ENCODE assay signal across 8 cellular contexts in genomic region chr16:31074073-31074813, GRCh38. TPM values are rescaled to one million over a fixed set of nuclear protein-coding genes. Genes with fewer than 3 reads are reported as not detected.
DNase-seq lines count a peak whose midpoint lies in the region; ATAC-seq and TF ChIP-seq lines count a peak whose summit lies in the region.

Gene ZNF646 (plus strand): TSS chr16:31074422. CDS start chr16:31076325, 1,903 bp downstream.
Gene ZNF668 (minus strand): TSS chr16:31074240. CDS start chr16:31064459, 9,781 bp downstream.

- H3K4ac ChIP-seq in IMR-90 (ENCODE audit: low read depth, low read length): peak within 1 kb of the TSS; percentile 100

- peak within 1 kb of the TSS; percentile 59; the same call in 1 of the 3 replicates for H2BK15ac ChIP-seq in IMR-90 (ENCODE audit: low read depth, low read length)

- H4K8ac ChIP-seq in IMR-90 (ENCODE audit: low read depth in 2 of 2, low read length in 2 of 2): peak within 1 kb of the TSS; percentile 83 to 98

- H3K9ac ChIP-seq in IMR-90 (ENCODE audit: low read depth, low read length): peak within 1 kb of the TSS; percentile 96

- H3K18ac ChIP-seq in IMR-90 (ENCODE audit: low read depth, low read length): peak within 1 kb of the TSS; percentile 37; the same call in 1 of the 2 replicates

- H4K20me1 ChIP-seq in IMR-90 (ENCODE audit: insufficient read depth, low read length): no peaks in the 10 kb centered on the region; the same call in 1 of the 2 replicates

- 0 out of 2 replicates have a peak, but pooled peaks cover under 1% of the 10 kb centered on the region for H3K9me1 ChIP-seq in IMR-90 (ENCODE audit: insufficient read depth, low read length)

- H3K9me3 ChIP-seq in IMR-90 (ENCODE audit: control insufficient read depth, insufficient read depth, low read length) (no peaks in the 10 kb centered on the region), mononuclear cell (ENCODE audit: low read depth, low read length) (no peaks in the 10 kb centered on the region)

- H4K5ac ChIP-seq in IMR-90 (ENCODE audit: low read depth, low read length): peak within 1 kb of the TSS; percentile 95

- BruUV-seq in IMR-90 (replicated peaks; lab: Mats Ljungman, UMichigan): no TSS peak

- peak within 1 kb of the TSS; percentile 93 for H3K23ac ChIP-seq in IMR-90 (ENCODE audit: low read depth, low read length)

- H2AK5ac ChIP-seq in IMR-90 (ENCODE audit: low read depth, low read length): peak within 1 kb of the TSS; percentile 96

- TF ChIP-seq CTCF in IMR-90 (conservative IDR thresholded peaks at IDR 0.05; ENCODE audit: low read depth, low read length) (no peak), epithelial cell of esophagus (IDR thresholded peaks at IDR 0.05; ENCODE audit: insufficient read depth, low read depth, low read length, missing control alignments) (no peak)

- H3K27ac ChIP-seq in IMR-90 (ENCODE audit: insufficient read depth, low read length): peak within 1 kb of the TSS; percentile 90

- H2AK9ac ChIP-seq in IMR-90 (replicated peaks; ENCODE audit: low read depth, low read length, poor library complexity): peak within 1 kb of the TSS; percentile 98

- dilution Hi-C loops in IMR-90 (cut with HindIII; ENCODE audit: low sequenced_read_pairs, unreplicated experiment): no loop called here

- peak within 1 kb of the TSS; percentile 89; the same call in 1 of the 2 replicates for H2BK120ac ChIP-seq in IMR-90 (ENCODE audit: low read depth, low read length)

- H3K36me3 ChIP-seq in IMR-90 (ENCODE audit: control insufficient read depth, insufficient read depth, low read length): peaks cover 31% of the 10 kb centered on the region

- POLR2A ChIA-PET in IMR-90 (lab: Charles Lee; ENCODE audit: unreplicated experiment): interaction anchor here (0.9 to 1.9 kb wide), 3 partner anchors 12 to 90 kb away, joined by 3 to 6 read pairs (median 3); no protein-coding TSS in a partner anchor

- peak within 1 kb of the TSS; percentile 91 for H2AFZ ChIP-seq in IMR-90 (replicated peaks; ENCODE audit: low read length, poor library complexity)

- peak within 1 kb of the TSS; percentile 27; the same call in 1 of the 2 replicates for H2BK20ac ChIP-seq in IMR-90 (ENCODE audit: low read depth, low read length)

- peak; percentile 72 for TF ChIP-seq POLR2A in IMR-90 (IDR thresholded peaks at IDR 0.05; ENCODE audit: low read depth, low read length)

- H2BK5ac ChIP-seq in IMR-90 (ENCODE audit: low read depth, low read length, poor library complexity, severe bottlenecking): peak within 1 kb of the TSS; percentile 88

- peak; percentile 73 for ATAC-seq in GM21528 (IDR thresholded peaks at IDR 0.05; ENCODE audit: low FRiP score, unreplicated experiment)
- peak; percentile 76 for ATAC-seq in IMR-90 (ENCODE audit: low read depth)

- TF ChIP-seq RAD21 in IMR-90 (IDR thresholded peaks at IDR 0.05; ENCODE audit: low read length): no peak; the same call in 1 of the 2 replicates

- DNase-seq in DMS 273 treated with DMSO at 0.1 percent for 48 hours (lab: John Stamatoyannopoulos, UW) (peak; percentile 99), IMR-90 (peak; percentile 100), OCI-M1 (lab: John Stamatoyannopoulos, UW) (peak; percentile 100), activated T-cell treated with anti-CD3 and anti-CD28 coated beads for 24 hours (ENCODE audit: low read depth) (peak; percentile 97), epithelial cell of esophagus (ENCODE audit: low read depth) (peak; percentile 100)
- peak; percentile 91 to 96 for DNase-seq in stimulated activated CD8-positive, alpha-beta memory T cell treated with anti-CD3 and anti-CD28 coated beads, Interleukin-4, amount 100 ng/mL, for 1 hour (ENCODE audit: low read depth in 2 of 2, low spot score in 1 of 2)

- CTCF ChIA-PET in IMR-90 (lab: Yijun Ruan, JAX): interaction anchor here (1.0 kb wide), 1 partner anchor 18 kb away, joined by 4 read pairs; no protein-coding TSS in a partner anchor

- peak within 1 kb of the TSS; percentile 93 for H4K91ac ChIP-seq in IMR-90 (ENCODE audit: insufficient read depth, low read depth, low read length)

- H3K14ac ChIP-seq in IMR-90 (replicated peaks; ENCODE audit: low read depth, low read length): peak within 1 kb of the TSS; percentile 98

- intact Hi-C loops in IMR-90 (cut with micrococcal nuclease): loop anchor here (1.0 to 10.0 kb wide), 3 partner anchors 77 to 119 kb away; partner anchors contain the start of genes HSD3B7 and SETD1A

- peak within 1 kb of the TSS; percentile 94 for H3K4me2 ChIP-seq in IMR-90 (ENCODE audit: low read depth, low read length)

- peak within 1 kb of the TSS; percentile 94 for H3K56ac ChIP-seq in IMR-90 (ENCODE audit: extremely low read depth, insufficient read depth, low read length)

- peaks cover 9 to 57% of the 10 kb centered on the region in 2 experiments for H3K79me1 ChIP-seq in IMR-90 (ENCODE audit: low read depth in 1 of 2, low read length in 2 of 2)

- WGBS in IMR-90 (ENCODE audit: extremely low coverage in 2 of 2, insufficient read length in 1 of 2), 2 experiments: 2% methylated on average over 9 of the region's 48 CpGs; no CpG with 5 or more reads in 1 of the 2 experiments

- H3K27me3 ChIP-seq in IMR-90 (ENCODE audit: control insufficient read depth, insufficient read depth, low read length) (no peaks in the 10 kb centered on the region), mononuclear cell (ENCODE audit: insufficient read depth, low read length) (no peaks in the 10 kb centered on the region)

- H3K4me1 ChIP-seq in IMR-90 (ENCODE audit: control insufficient read depth, insufficient read depth, low read length): peaks cover 6% of the 10 kb centered on the region
- H3K4me1 ChIP-seq in mononuclear cell (ENCODE audit: insufficient read depth, low read length): peaks cover 36% of the 10 kb centered on the region

- H3K4me3 ChIP-seq in IMR-90 (ENCODE audit: insufficient read depth, low read depth, low read length): peak within 1 kb of the TSS; percentile 81
- peak within 1 kb of the TSS; percentile 91 for H3K4me3 ChIP-seq in epithelial cell of esophagus (ENCODE audit: low read length)
- H3K4me3 ChIP-seq in mononuclear cell (ENCODE audit: low read length): peak within 1 kb of the TSS; percentile 79

- in situ Hi-C loops in IMR-90 (cut with MboI; ENCODE audit: low sequenced_read_pairs): loop anchor here (10.0 kb wide), 1 partner anchor 391 kb away; no protein-coding TSS in a partner anchor

TF ChIP-seq in IMR-90, 13 proteins besides CTCF, POLR2A, EP300 and RAD21:
- TF ChIP-seq MAFK (IDR thresholded peaks at IDR 0.05; ENCODE audit: low read depth, low read length) (no peak), BHLHE40 (IDR thresholded peaks at IDR 0.05; ENCODE audit: low read depth, low read length) (peak; percentile 66; the same call in 1 of the 2 replicates), MXI1 (IDR thresholded peaks at IDR 0.05; ENCODE audit: borderline replicate concordance, low read depth, low read length) (peak; percentile 51; the same call in 1 of the 2 replicates), NFE2L2 (IDR thresholded peaks at IDR 0.05; ENCODE audit: low read depth, low read length) (no peak), MAZ (IDR thresholded peaks at IDR 0.05; ENCODE audit: borderline replicate concordance, low read depth, low read length) (peak; percentile 51; the same call in 1 of the 2 replicates), RCOR1 (IDR thresholded peaks at IDR 0.05; ENCODE audit: insufficient replicate concordance, low read length) (no peak), USF2 (IDR thresholded peaks at IDR 0.05; ENCODE audit: low read depth, low read length) (no peak)

RNA-seq across cellular contexts. Expression of gene ZNF646, which starts in this region (rescaled TPM):
- total RNA-seq in IMR-90 (2012; rRNA removed) (6.8 and 6.9 TPM in 2 replicates), mononuclear cell (9.6 TPM)
- polyA plus RNA-seq in IMR-90 (2012; rRNA removed): 4.9 and 5.5 TPM in 2 replicates
- polyA plus RNA-seq in IMR-90 (2012; cell fraction: cytosol; rRNA removed): 2.3 and 2.7 TPM in 2 replicates
- polyA plus RNA-seq in IMR-90 (2012; cell fraction: nucleus; rRNA removed; ENCODE audit: low replicate concordance): 6.3 and 10.7 TPM in 2 replicates

RNA-seq across cellular contexts. Expression of gene ZNF668, which starts in this region (rescaled TPM):
- total RNA-seq in IMR-90 (2012; rRNA removed) (4.5 and 5.3 TPM in 2 replicates), mononuclear cell (10.7 TPM)
- polyA plus RNA-seq in IMR-90 (2012; rRNA removed): 11.6 and 15.4 TPM in 2 replicates
- 10.8 and 19.1 TPM in 2 replicates for polyA plus RNA-seq in IMR-90 (2012; cell fraction: cytosol; rRNA removed)
- polyA plus RNA-seq in IMR-90 (2012; cell fraction: nucleus; rRNA removed; ENCODE audit: low replicate concordance): 9.0 and 26.5 TPM in 2 replicates

Comparison
In these comparisons a context has a peak if more than half of its experiments do, and no peak if none do; other contexts are left out.
1. Peak in every context shown above with its lines: DNase-seq, ATAC-seq, H3K4me3 ChIP-seq and H3K27ac ChIP-seq.